ENCODE assay signal across 18 cellular contexts in the genomic region with DNA sequence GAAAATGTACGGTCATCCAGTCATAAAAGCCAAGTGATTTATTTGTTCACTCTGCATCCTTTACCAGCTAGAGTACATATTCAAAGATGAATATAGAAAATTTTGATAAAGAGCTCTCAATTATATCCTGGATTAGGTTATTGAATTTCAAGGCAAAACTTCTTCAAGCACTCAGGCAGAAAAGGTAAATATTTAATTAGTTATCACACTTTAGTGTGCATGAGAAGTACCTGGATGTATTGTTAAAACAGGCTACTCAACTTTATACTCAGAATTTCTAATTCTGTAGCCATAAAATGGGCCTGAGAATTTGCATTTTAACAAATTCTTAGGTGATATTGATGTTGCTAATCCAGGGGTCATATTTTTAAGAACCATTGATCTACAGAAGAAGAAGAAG. TPM values are rescaled to one million over a fixed set of nuclear protein-coding genes. Genes with fewer than 3 reads are reported as not detected.
A peak's percentile ranks its signal among the peaks of the same experiment; 100 is the strongest.
DNase-seq lines count a peak whose midpoint lies in the region; ATAC-seq and TF ChIP-seq lines count a peak whose summit lies in the region.
"Had no signal": no experiment of that assay in that cellular context is flagged by ENCODE, and none has a peak within 500 bp of the region (broad histone marks: within the 10 kb centered on the region; RNA-seq: fewer than 3 reads in every experiment).

No MANE protein-coding gene starts in this region.

- no peak for TF ChIP-seq CTCF in body of pancreas (IDR thresholded peaks at IDR 0.05)

- H3K4me1 ChIP-seq in body of pancreas, result peaks cover 59% of the 10 kb centered on the region

- no peak for ATAC-seq in body of pancreas
- no peak for ATAC-seq in GM21390 (IDR thresholded peaks at IDR 0.05; ENCODE audit: unreplicated experiment)
- ATAC-seq: HepG2 had no signal

- no peaks in the 10 kb centered on the region for H3K9me3 ChIP-seq in body of pancreas

- peak; percentile 12 for DNase-seq in NCI-H2029 treated with DMSO at 0.1 percent for 48 hours (lab: John Stamatoyannopoulos, UW)
- no peak for DNase-seq in NCI-H2029 (lab: John Stamatoyannopoulos, UW)
- DNase-seq in DMS53 treated with DMSO at 0.1 percent for 48 hours (lab: John Stamatoyannopoulos, UW; ENCODE audit: unreplicated experiment), result peak; percentile 66
- DNase-seq in NCI-H774 (lab: John Stamatoyannopoulos, UW), result peak; percentile 1
- DNase-seq in body of pancreas, result no peak
- no peak for DNase-seq in inferior parietal cortex (ENCODE audit: extremely low spot score)
- DNase-seq in GOT3 (lab: John Stamatoyannopoulos, UW), result no peak
- DNase-seq: ACHN; CD4-positive, CD25-positive, alpha-beta regulatory T cell; DND-41; GDM1; HCEC 1CT; HFFc6 had no signal

- no peaks in the 10 kb centered on the region for H3K36me3 ChIP-seq in body of pancreas (replicated peaks in 1 of 2; ENCODE audit: insufficient read depth in 1 of 2, low read depth in 2 of 2)

- peak overlapping the region; percentile 0 to 58 (median 44) for H3K27ac ChIP-seq in body of pancreas
- H3K27ac ChIP-seq: BLaER1 treated with 17β-estradiol and CSF1 and Interleukin-3, amounts not matched to agents 10 nM and 100 nM had no signal

- H3K27me3 ChIP-seq in body of pancreas, result no peaks in the 10 kb centered on the region
- H3K27me3 ChIP-seq: BLaER1 treated with 17β-estradiol and CSF1 and Interleukin-3, amounts not matched to agents 10 nM and 100 nM had no signal

- H3K4me3 ChIP-seq in body of pancreas, result no peak overlapping the region
- H3K4me3 ChIP-seq: BLaER1 treated with 17β-estradiol and CSF1 and Interleukin-3, amounts not matched to agents 10 nM and 100 nM had no signal

- TF ChIP-seq POLR2A in body of pancreas (IDR thresholded peaks at IDR 0.05), result no peak

- intact Hi-C loops in body of pancreas (cut with DNase I), result no loop called here

- WGBS in body of pancreas, 2 donors, result 31 to 33% methylated on average over 1 of the region's 1 CpG

RNA-seq across cellular contexts. Expression of gene ILDR1, which starts 45.3 kb away (rescaled TPM):
- total RNA-seq in body of pancreas, result 1 to 10 TPM; 2.9 to 4.6 TPM
- total RNA-seq: A172; CD4-positive, CD25-positive, alpha-beta regulatory T cell; H4; HepG2; HFFc6 had no signal

Comparison
In these comparisons a context has a peak if more than half of its experiments do, and no peak if none do; other contexts are left out.
1. DNase-seq: peak in NCI-H2029 treated with DMSO at 0.1 percent for 48 hours (single experiment), DMS53 treated with DMSO at 0.1 percent for 48 hours (single experiment) and NCI-H774 (single experiment); none in NCI-H2029 (single experiment), body of pancreas (0 of 4), inferior parietal cortex (single experiment) and GOT3 (single experiment).